Comparison of ENCODE assay signal across 2 cellular contexts in the genomic region with DNA sequence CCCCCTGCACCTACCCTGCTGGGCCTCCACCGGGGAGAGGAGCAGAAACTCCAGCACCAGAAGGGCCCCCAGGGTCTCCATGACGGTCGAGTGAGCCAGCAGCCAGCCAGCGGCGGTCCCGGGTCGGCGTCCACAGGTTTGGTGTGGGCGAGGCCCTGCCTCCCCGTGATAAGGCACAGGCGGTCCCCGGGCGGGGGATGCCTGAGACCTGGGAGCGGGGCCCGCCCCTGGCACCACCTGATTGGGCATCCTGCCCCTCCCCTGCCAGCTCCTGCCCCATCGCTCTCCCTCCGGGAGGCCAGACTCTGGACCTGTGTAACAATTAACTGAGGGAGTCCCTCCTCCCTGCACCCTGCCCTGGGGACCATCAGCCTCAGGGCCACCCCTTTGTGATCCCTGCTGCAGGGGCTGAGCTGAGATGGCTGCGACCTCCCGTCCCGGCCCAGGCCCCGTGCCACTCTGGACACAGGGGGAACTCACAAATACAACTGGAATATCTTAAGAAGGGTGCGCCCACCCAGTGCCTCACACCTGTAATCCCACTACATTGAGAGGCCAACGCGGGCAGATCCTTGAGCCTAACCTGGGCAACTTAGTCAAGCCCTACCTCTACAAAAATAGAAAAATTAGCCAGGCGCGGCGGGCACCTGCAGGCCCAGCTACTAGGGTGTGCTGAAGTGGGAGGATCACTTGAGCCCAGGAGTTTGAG.
TF ChIP-seq lines count a peak whose summit lies in the region.

TSS of gene SMIM24 (minus strand) at position 143 of the 709 bp plus-strand sequence. CDS start at position 81, 62 bp downstream.

TF ChIP-seq in K562, 482 proteins besides CTCF, POLR2A, EP300 and RAD21:
- TF ChIP-seq ZNF134 (CRISPR knock-in tag; conservative IDR thresholded peaks at IDR 0.05) = no peak
- TF ChIP-seq CBFA2T2 (conservative IDR thresholded peaks at IDR 0.05) = 0 out of 2 replicates have a peak, but pooled peaks have one; percentile 14
- peak; percentile 15; the same call in 1 of the 2 replicates for TF ChIP-seq CBFA2T3 (IDR thresholded peaks at IDR 0.05)
- peak; percentile 67; the same call in 1 of the 2 replicates for TF ChIP-seq ZBTB7A (IDR thresholded peaks at IDR 0.05; ENCODE audit: borderline replicate concordance, control insufficient read depth, low read depth, low read length)
- peak; percentile 43; the same call in 1 of the 2 replicates for TF ChIP-seq EGR1 (conservative IDR thresholded peaks at IDR 0.05)
- TF ChIP-seq, protein P1, sequence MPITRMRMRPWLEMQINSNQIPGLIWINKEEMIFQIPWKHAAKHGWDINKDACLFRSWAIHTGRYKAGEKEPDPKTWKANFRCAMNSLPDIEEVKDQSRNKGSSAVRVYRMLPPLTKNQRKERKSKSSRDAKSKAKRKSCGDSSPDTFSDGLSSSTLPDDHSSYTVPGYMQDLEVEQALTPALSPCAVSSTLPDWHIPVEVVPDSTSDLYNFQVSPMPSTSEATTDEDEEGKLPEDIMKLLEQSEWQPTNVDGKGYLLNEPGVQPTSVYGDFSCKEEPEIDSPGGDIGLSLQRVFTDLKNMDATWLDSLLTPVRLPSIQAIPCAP (CRISPR knock-in tag; IDR thresholded peaks at IDR 0.05; ENCODE audit: borderline replicate concordance) = no peak
- no peak for TF ChIP-seq ZNF282 (CRISPR knock-in tag; IDR thresholded peaks at IDR 0.05)

TF ChIP-seq in HepG2, 621 proteins besides CTCF, POLR2A, EP300 and RAD21 (continues in another document):
- TF ChIP-seq MLLT10 (CRISPR knock-in tag; IDR thresholded peaks at IDR 0.05) = no peak
- no peak for TF ChIP-seq ZNF180 (CRISPR knock-in tag; IDR thresholded peaks at IDR 0.05; ENCODE audit: borderline replicate concordance, low read depth)
- no peak for TF ChIP-seq ZNF720 (CRISPR knock-in tag; IDR thresholded peaks at IDR 0.05)
- TF ChIP-seq EED (CRISPR knock-in tag; IDR thresholded peaks at IDR 0.05) = no peak
- TF ChIP-seq SKI (IDR thresholded peaks at IDR 0.05; ENCODE audit: partially characterized antibody) = no peak
- peak; percentile 53 for TF ChIP-seq HDAC1 (CRISPR knock-in tag; IDR thresholded peaks at IDR 0.05)
- TF ChIP-seq PBX3 (CRISPR knock-in tag; IDR thresholded peaks at IDR 0.05; ENCODE audit: borderline replicate concordance) = no peak
- TF ChIP-seq, protein P2, sequence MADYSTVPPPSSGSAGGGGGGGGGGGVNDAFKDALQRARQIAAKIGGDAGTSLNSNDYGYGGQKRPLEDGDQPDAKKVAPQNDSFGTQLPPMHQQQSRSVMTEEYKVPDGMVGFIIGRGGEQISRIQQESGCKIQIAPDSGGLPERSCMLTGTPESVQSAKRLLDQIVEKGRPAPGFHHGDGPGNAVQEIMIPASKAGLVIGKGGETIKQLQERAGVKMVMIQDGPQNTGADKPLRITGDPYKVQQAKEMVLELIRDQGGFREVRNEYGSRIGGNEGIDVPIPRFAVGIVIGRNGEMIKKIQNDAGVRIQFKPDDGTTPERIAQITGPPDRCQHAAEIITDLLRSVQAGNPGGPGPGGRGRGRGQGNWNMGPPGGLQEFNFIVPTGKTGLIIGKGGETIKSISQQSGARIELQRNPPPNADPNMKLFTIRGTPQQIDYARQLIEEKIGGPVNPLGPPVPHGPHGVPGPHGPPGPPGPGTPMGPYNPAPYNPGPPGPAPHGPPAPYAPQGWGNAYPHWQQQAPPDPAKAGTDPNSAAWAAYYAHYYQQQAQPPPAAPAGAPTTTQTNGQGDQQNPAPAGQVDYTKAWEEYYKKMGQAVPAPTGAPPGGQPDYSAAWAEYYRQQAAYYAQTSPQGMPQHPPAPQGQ (CRISPR knock-in tag; IDR thresholded peaks at IDR 0.05; ENCODE audit: borderline replicate concordance) = no peak
- TF ChIP-seq ZNF256 (CRISPR knock-in tag; conservative IDR thresholded peaks at IDR 0.05) = no peak
- TF ChIP-seq PHF5A (CRISPR knock-in tag; IDR thresholded peaks at IDR 0.05; ENCODE audit: low read depth, unreplicated experiment) = peak; percentile 81
- TF ChIP-seq PAF1 (CRISPR knock-in tag; IDR thresholded peaks at IDR 0.05) = no peak
- no peak for TF ChIP-seq MAFF (IDR thresholded peaks at IDR 0.05; ENCODE audit: low read depth, low read length)
- no peak for TF ChIP-seq YEATS2 (CRISPR knock-in tag; IDR thresholded peaks at IDR 0.05; ENCODE audit: borderline replicate concordance)
- no peak for TF ChIP-seq ZNF343 (CRISPR knock-in tag; IDR thresholded peaks at IDR 0.05)
- TF ChIP-seq ARNT2 (CRISPR knock-in tag; IDR thresholded peaks at IDR 0.05; ENCODE audit: low read depth) = no peak
- TF ChIP-seq, protein P3, sequence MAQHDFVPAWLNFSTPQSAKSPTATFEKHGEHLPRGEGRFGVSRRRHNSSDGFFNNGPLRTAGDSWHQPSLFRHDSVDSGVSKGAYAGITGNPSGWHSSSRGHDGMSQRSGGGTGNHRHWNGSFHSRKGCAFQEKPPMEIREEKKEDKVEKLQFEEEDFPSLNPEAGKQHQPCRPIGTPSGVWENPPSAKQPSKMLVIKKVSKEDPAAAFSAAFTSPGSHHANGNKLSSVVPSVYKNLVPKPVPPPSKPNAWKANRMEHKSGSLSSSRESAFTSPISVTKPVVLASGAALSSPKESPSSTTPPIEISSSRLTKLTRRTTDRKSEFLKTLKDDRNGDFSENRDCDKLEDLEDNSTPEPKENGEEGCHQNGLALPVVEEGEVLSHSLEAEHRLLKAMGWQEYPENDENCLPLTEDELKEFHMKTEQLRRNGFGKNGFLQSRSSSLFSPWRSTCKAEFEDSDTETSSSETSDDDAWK (CRISPR knock-in tag; IDR thresholded peaks at IDR 0.05) = no peak
- no peak for TF ChIP-seq SOX6 (IDR thresholded peaks at IDR 0.05)
- TF ChIP-seq SOX6 (CRISPR knock-in tag; IDR thresholded peaks at IDR 0.05) = peak; percentile 42; the same call in 1 of the 2 replicates
- TF ChIP-seq SMARCE1 (IDR thresholded peaks at IDR 0.05; ENCODE audit: borderline replicate concordance) = no peak
- TF ChIP-seq, protein P4, sequence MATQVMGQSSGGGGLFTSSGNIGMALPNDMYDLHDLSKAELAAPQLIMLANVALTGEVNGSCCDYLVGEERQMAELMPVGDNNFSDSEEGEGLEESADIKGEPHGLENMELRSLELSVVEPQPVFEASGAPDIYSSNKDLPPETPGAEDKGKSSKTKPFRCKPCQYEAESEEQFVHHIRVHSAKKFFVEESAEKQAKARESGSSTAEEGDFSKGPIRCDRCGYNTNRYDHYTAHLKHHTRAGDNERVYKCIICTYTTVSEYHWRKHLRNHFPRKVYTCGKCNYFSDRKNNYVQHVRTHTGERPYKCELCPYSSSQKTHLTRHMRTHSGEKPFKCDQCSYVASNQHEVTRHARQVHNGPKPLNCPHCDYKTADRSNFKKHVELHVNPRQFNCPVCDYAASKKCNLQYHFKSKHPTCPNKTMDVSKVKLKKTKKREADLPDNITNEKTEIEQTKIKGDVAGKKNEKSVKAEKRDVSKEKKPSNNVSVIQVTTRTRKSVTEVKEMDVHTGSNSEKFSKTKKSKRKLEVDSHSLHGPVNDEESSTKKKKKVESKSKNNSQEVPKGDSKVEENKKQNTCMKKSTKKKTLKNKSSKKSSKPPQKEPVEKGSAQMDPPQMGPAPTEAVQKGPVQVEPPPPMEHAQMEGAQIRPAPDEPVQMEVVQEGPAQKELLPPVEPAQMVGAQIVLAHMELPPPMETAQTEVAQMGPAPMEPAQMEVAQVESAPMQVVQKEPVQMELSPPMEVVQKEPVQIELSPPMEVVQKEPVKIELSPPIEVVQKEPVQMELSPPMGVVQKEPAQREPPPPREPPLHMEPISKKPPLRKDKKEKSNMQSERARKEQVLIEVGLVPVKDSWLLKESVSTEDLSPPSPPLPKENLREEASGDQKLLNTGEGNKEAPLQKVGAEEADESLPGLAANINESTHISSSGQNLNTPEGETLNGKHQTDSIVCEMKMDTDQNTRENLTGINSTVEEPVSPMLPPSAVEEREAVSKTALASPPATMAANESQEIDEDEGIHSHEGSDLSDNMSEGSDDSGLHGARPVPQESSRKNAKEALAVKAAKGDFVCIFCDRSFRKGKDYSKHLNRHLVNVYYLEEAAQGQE (IDR thresholded peaks at IDR 0.05; ENCODE audit: borderline replicate concordance in 1 of 2, low read depth in 1 of 2, low read length in 2 of 2) = no peak
- no peak; the same call in 2 of the 3 replicates for TF ChIP-seq MXI1 (IDR thresholded peaks at IDR 0.05; ENCODE audit: borderline replicate concordance, low read depth, low read length)
- TF ChIP-seq TBP (CRISPR knock-in tag; IDR thresholded peaks at IDR 0.05) = no peak
- TF ChIP-seq FIP1L1 (IDR thresholded peaks at IDR 0.05; ENCODE audit: borderline replicate concordance, insufficient read depth, low read depth, low read length) = no peak
- TF ChIP-seq SIN3A (IDR thresholded peaks at IDR 0.05; ENCODE audit: borderline replicate concordance, low read depth, low read length) = no peak
- TF ChIP-seq, protein P5, sequence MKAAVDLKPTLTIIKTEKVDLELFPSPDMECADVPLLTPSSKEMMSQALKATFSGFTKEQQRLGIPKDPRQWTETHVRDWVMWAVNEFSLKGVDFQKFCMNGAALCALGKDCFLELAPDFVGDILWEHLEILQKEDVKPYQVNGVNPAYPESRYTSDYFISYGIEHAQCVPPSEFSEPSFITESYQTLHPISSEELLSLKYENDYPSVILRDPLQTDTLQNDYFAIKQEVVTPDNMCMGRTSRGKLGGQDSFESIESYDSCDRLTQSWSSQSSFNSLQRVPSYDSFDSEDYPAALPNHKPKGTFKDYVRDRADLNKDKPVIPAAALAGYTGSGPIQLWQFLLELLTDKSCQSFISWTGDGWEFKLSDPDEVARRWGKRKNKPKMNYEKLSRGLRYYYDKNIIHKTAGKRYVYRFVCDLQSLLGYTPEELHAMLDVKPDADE (CRISPR knock-in tag; IDR thresholded peaks at IDR 0.05) = no peak
- TF ChIP-seq YY1 (IDR thresholded peaks at IDR 0.05; ENCODE audit: insufficient read depth, insufficient replicate concordance, low read depth, low read length) = peak; percentile 10
- no peak for TF ChIP-seq GPN1 (CRISPR knock-in tag; IDR thresholded peaks at IDR 0.05; ENCODE audit: borderline replicate concordance)
- TF ChIP-seq, protein P6, sequence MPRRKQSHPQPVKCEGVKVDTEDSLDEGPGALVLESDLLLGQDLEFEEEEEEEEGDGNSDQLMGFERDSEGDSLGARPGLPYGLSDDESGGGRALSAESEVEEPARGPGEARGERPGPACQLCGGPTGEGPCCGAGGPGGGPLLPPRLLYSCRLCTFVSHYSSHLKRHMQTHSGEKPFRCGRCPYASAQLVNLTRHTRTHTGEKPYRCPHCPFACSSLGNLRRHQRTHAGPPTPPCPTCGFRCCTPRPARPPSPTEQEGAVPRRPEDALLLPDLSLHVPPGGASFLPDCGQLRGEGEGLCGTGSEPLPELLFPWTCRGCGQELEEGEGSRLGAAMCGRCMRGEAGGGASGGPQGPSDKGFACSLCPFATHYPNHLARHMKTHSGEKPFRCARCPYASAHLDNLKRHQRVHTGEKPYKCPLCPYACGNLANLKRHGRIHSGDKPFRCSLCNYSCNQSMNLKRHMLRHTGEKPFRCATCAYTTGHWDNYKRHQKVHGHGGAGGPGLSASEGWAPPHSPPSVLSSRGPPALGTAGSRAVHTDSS (CRISPR knock-in tag; conservative IDR thresholded peaks at IDR 0.05) = no peak
- TF ChIP-seq, protein P7, sequence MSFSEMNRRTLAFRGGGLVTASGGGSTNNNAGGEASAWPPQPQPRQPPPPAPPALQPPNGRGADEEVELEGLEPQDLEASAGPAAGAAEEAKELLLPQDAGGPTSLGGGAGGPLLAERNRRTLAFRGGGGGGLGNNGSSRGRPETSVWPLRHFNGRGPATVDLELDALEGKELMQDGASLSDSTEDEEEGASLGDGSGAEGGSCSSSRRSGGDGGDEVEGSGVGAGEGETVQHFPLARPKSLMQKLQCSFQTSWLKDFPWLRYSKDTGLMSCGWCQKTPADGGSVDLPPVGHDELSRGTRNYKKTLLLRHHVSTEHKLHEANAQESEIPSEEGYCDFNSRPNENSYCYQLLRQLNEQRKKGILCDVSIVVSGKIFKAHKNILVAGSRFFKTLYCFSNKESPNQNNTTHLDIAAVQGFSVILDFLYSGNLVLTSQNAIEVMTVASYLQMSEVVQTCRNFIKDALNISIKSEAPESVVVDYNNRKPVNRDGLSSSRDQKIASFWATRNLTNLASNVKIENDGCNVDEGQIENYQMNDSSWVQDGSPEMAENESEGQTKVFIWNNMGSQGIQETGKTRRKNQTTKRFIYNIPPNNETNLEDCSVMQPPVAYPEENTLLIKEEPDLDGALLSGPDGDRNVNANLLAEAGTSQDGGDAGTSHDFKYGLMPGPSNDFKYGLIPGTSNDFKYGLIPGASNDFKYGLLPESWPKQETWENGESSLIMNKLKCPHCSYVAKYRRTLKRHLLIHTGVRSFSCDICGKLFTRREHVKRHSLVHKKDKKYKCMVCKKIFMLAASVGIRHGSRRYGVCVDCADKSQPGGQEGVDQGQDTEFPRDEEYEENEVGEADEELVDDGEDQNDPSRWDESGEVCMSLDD (CRISPR knock-in tag; IDR thresholded peaks at IDR 0.05; ENCODE audit: borderline replicate concordance) = no peak
- TF ChIP-seq ZNF430 (CRISPR knock-in tag; IDR thresholded peaks at IDR 0.05) = no peak
- no peak for TF ChIP-seq PLSCR1 (CRISPR knock-in tag; IDR thresholded peaks at IDR 0.05; ENCODE audit: borderline replicate concordance)
- TF ChIP-seq ETV6 (CRISPR knock-in tag; conservative IDR thresholded peaks at IDR 0.05) = no peak
- TF ChIP-seq, protein P8, sequence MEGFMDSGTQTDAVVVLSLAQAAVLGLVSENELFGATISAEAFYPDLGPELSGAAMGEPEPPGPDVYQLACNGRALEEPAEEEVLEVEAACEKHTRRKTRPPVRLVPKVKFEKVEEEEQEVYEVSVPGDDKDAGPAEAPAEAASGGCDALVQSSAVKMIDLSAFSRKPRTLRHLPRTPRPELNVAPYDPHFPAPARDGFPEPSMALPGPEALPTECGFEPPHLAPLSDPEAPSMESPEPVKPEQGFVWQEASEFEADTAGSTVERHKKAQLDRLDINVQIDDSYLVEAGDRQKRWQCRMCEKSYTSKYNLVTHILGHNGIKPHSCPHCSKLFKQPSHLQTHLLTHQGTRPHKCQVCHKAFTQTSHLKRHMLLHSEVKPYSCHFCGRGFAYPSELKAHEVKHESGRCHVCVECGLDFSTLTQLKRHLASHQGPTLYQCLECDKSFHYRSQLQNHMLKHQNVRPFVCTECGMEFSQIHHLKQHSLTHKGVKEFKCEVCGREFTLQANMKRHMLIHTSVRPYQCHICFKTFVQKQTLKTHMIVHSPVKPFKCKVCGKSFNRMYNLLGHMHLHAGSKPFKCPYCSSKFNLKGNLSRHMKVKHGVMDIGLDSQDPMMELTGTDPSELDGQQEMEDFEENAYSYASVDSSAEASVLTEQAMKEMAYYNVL (CRISPR knock-in tag; IDR thresholded peaks at IDR 0.05; ENCODE audit: borderline replicate concordance) = no peak
- TF ChIP-seq, protein P9, sequence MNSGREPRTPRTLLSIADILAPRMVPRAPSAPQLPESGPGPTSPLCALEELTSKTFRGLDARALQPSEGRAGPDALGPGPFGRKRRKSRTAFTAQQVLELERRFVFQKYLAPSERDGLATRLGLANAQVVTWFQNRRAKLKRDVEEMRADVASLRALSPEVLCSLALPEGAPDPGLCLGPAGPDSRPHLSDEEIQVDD (CRISPR knock-in tag; IDR thresholded peaks at IDR 0.05; ENCODE audit: borderline replicate concordance) = no peak
